In the genomic region with DNA sequence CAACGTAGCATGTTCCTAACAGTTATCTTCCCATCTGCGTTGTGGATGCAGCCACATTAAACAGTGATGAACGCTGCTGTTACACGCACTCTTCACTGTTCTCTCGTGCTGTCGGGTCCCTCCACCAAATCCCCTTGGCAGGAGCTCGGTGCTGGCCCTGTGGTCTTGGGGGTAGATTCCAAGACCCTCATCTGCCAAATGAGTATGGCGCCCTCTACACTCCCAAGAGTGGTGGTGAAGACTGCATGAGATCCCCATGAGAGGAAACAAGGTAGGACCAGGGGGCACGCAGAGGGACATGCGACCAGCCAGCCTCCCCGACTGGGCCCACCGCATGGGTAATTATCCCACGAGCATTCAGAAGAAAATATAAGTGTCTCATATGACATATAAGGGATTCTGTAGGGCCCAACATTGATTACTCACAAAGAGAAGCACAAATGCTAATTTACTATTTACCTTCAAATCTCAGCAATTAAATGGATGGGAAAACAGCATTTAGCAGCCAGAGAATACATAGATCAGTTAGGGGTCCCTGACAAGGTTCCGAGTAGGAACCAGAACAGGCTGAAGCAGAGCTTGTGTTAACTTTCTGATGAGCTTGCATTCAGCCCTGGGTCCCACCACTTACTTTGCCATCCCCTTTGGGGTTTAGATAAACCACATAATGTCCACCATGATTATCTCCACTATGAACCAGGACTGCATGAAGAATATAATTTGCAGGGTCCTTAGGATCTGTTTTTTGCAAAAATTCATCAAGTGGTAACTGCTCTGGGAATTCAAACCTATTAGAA, we compare ENCODE assay signal across 1 cellular context.
TF ChIP-seq lines count a peak whose summit lies in the region.

No MANE protein-coding gene starts in this region.

TF ChIP-seq in H1, 55 proteins besides CTCF, POLR2A, EP300 and RAD21:
- no peak for TF ChIP-seq TAF7 (optimal IDR thresholded peaks at IDR 0.05; ENCODE audit: borderline replicate concordance, low read depth, low read length)
- TF ChIP-seq SRF (IDR thresholded peaks at IDR 0.05; ENCODE audit: low read depth, low read length), result no peak
- TF ChIP-seq, protein P1, sequence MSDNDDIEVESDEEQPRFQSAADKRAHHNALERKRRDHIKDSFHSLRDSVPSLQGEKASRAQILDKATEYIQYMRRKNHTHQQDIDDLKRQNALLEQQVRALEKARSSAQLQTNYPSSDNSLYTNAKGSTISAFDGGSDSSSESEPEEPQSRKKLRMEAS (IDR thresholded peaks at IDR 0.05), result no peak
- no peak for TF ChIP-seq SIRT6 (IDR thresholded peaks at IDR 0.05; ENCODE audit: low read length)
- TF ChIP-seq CBX5 (IDR thresholded peaks at IDR 0.05; ENCODE audit: low read depth, low read length), result no peak
- TF ChIP-seq JUND (IDR thresholded peaks at IDR 0.05; ENCODE audit: low read length), result no peak
- TF ChIP-seq TEAD4 (IDR thresholded peaks at IDR 0.05; ENCODE audit: low read depth, low read length), result no peak
- no peak for TF ChIP-seq CREB1 (IDR thresholded peaks at IDR 0.05)
- no peak for TF ChIP-seq BRCA1 (IDR thresholded peaks at IDR 0.05; ENCODE audit: low read depth, low read length)
